Comparison of ENCODE assay signal across 23 cellular contexts in genomic region chr14:91123201-91123600, GRCh38. TPM values are rescaled to one million over a fixed set of nuclear protein-coding genes. Genes with fewer than 3 reads are reported as not detected.
DNase-seq lines count a peak whose midpoint lies in the region; TF ChIP-seq lines count a peak whose summit lies in the region.
"Had no signal": no experiment of that assay in that cellular context is flagged by ENCODE, and none has a peak within 500 bp of the region (broad histone marks: within the 10 kb centered on the region; RNA-seq: fewer than 3 reads in every experiment).

No MANE protein-coding gene starts in this region.

- H3K4me1 Mint-ChIP-seq in endodermal cell (no peaks in the 10 kb centered on the region), CD14-positive monocyte (peaks cover 71% of the 10 kb centered on the region)

- H3K27me3 Mint-ChIP-seq in endodermal cell (ENCODE audit: insufficient read depth) (no peaks in the 10 kb centered on the region), CD14-positive monocyte (ENCODE audit: low read depth in 3 of 3) (peaks cover 0 to 2% (median 0%) of the 10 kb centered on the region in 3 donors)
- H3K27me3 Mint-ChIP-seq: natural killer cell treated with Interleukin-12 subunit alpha and Interleukin-12 subunit beta and Interleukin-15 and Interleukin-18, amount 100 ng/mL, for 72 hours; T-helper 17 cell had no signal

- TF ChIP-seq CTCF in cardiac muscle cell (IDR thresholded peaks at IDR 0.05; ENCODE audit: low read depth, low read length) (no peak), endodermal cell (conservative IDR thresholded peaks at IDR 0.05) (no peak), vagina (IDR thresholded peaks at IDR 0.05) (no peak), CD14-positive monocyte (IDR thresholded peaks at IDR 0.05) (no peak)

- peak overlapping the region; percentile 75 for H3K27ac Mint-ChIP-seq in endodermal cell
- peak overlapping the region in 1 of 7 donors; percentile 42 for H3K27ac Mint-ChIP-seq in CD14-positive monocyte

- H3K36me3 Mint-ChIP-seq in endodermal cell (ENCODE audit: low read depth), result peaks cover 48% of the 10 kb centered on the region
- peaks cover 46 to 68% of the 10 kb centered on the region in 2 donors for H3K36me3 Mint-ChIP-seq in CD14-positive monocyte

- H3K4me3 Mint-ChIP-seq in endodermal cell, result no peak overlapping the region
- no peak overlapping the region for H3K4me3 Mint-ChIP-seq in CD14-positive monocyte
- H3K4me3 Mint-ChIP-seq: natural killer cell treated with Interleukin-12 subunit alpha and Interleukin-12 subunit beta and Interleukin-15 and Interleukin-18, amount 100 ng/mL, for 72 hours; T-helper 17 cell had no signal

- H3K27ac ChIP-seq in cardiac muscle cell, result peak overlapping the region; percentile 10
- H3K27ac ChIP-seq in endodermal cell (ENCODE audit: low read depth, low read length), result no peak overlapping the region
- H3K27ac ChIP-seq in muscle layer of duodenum (ENCODE audit: low read length), result peak overlapping the region; percentile 16
- peak overlapping the region; percentile 56 for H3K27ac ChIP-seq in vagina
- H3K27ac ChIP-seq: A549, foreskin keratinocyte, SJCRH30, VCaP had no signal

- H3K36me3 ChIP-seq in cardiac muscle cell (no peaks in the 10 kb centered on the region), endodermal cell (ENCODE audit: control insufficient read depth, insufficient read depth, low read length) (no peaks in the 10 kb centered on the region), muscle layer of duodenum (ENCODE audit: control insufficient read depth in 1 of 2, insufficient read depth in 2 of 2, low read length in 2 of 2) (no peaks in the 10 kb centered on the region), vagina (no peaks in the 10 kb centered on the region)

- intact Hi-C loops in cardiac septum (cut with DNase I) (no loop called here), vagina (cut with DNase I) (no loop called here), CD14-positive monocyte (cut with micrococcal nuclease) (no loop called here)

- DNase-seq in cardiac muscle cell (ENCODE audit: low read depth in 1 of 2, low spot score in 1 of 2) (no peak), cardiac septum (ENCODE audit: low spot score) (no peak), endodermal cell (no peak), vagina (ENCODE audit: extremely low spot score in 2 of 2) (no peak), NAMALWA (ENCODE audit: low spot score) (no peak), CD14-positive monocyte (ENCODE audit: low spot score) (no peak)
- no peak for DNase-seq in stimulated activated naive CD4-positive, alpha-beta T cell treated with Interleukin-2 at 50 U/mL for 16 hours (lab: John Stamatoyannopoulos, UW)
- DNase-seq: activated CD4-positive, alpha-beta T cell treated with anti-CD3 and anti-CD28 coated beads, Interleukin-2, amount 50 U/mL, for 1 hour; activated CD8-positive, alpha-beta memory T cell treated with anti-CD3 and anti-CD28 coated beads, Interleukin-2, amount 50 U/mL, for 4 hours; DMS153; foreskin keratinocyte; GF-D8; kidney; MM.1S; NCI-H345; PC-3; SJCRH30; T-helper 17 cell had no signal

- H3K4me3 ChIP-seq in cardiac muscle cell (no peak overlapping the region), endodermal cell (ENCODE audit: low read length) (no peak overlapping the region), muscle layer of duodenum (ENCODE audit: low read depth in 1 of 2, low read length in 2 of 2) (no peak overlapping the region), vagina (no peak overlapping the region)
- H3K4me3 ChIP-seq: A549, SJCRH30 had no signal

- H3K27me3 ChIP-seq in cardiac muscle cell (no peaks in the 10 kb centered on the region), endodermal cell (ENCODE audit: control insufficient read depth, insufficient read depth, low read length, poor library complexity, severe bottlenecking) (no peaks in the 10 kb centered on the region), muscle layer of duodenum (ENCODE audit: low read depth, low read length) (no peaks in the 10 kb centered on the region), vagina (no peaks in the 10 kb centered on the region)
- H3K27me3 ChIP-seq: foreskin keratinocyte, SJCRH30 had no signal

- no peak overlapping the region for H3K9ac ChIP-seq in endodermal cell (ENCODE audit: extremely low read depth, low read length, poor library complexity, severe bottlenecking)
- H3K9ac ChIP-seq: parathyroid adenoma had no signal

- H3K9me3 Mint-ChIP-seq in endodermal cell (peaks cover 2% of the 10 kb centered on the region), CD14-positive monocyte (peaks cover 3 to 10% (median 6%) of the 10 kb centered on the region in 7 donors)

- no peak for TF ChIP-seq POLR2A in vagina (IDR thresholded peaks at IDR 0.05)

- H3K9me3 ChIP-seq in cardiac muscle cell (ENCODE audit: low read depth), result no peaks in the 10 kb centered on the region
- H3K9me3 ChIP-seq in endodermal cell (ENCODE audit: control insufficient read depth, low read length), result peaks cover 11% of the 10 kb centered on the region
- no peaks in the 10 kb centered on the region for H3K9me3 ChIP-seq in muscle layer of duodenum (ENCODE audit: control insufficient read depth in 1 of 2, low read length in 2 of 2)
- no peaks in the 10 kb centered on the region for H3K9me3 ChIP-seq in vagina

- 94 to 98% methylated on average over 8 of the region's 8 CpGs for WGBS in endodermal cell (ENCODE audit: insufficient coverage in 1 of 2, insufficient read length in 1 of 2), 2 experiments

- H3K4me1 ChIP-seq in cardiac muscle cell (ENCODE audit: low read depth) (no peaks in the 10 kb centered on the region), endodermal cell (ENCODE audit: control insufficient read depth, insufficient read depth, low read length) (no peaks in the 10 kb centered on the region), muscle layer of duodenum (ENCODE audit: control insufficient read depth in 1 of 2, insufficient read depth in 2 of 2, low read length in 2 of 2) (peaks cover 0 to 42% of the 10 kb centered on the region in 2 donors), vagina (peaks cover 54% of the 10 kb centered on the region)

RNA-seq across cellular contexts. Expression of gene DGLUCY, which starts 9.3 kb away (rescaled TPM):
- total RNA-seq in cardiac muscle cell (57.4 and 90.0 TPM in 2 replicates), cardiac septum (131 TPM), endodermal cell (10 to 100 TPM; 26.7 to 33.9 TPM), vagina (57.0 TPM)
- polyA plus RNA-seq in cardiac muscle cell (82.2 and 82.7 TPM in 2 replicates), CD14-positive monocyte (10 to 100 TPM; 54.9 to 66.0 TPM)
- 19.3 TPM for polyA plus RNA-seq in endodermal cell (2013, experiment 1 of 2)
- 18.8 TPM for polyA plus RNA-seq in endodermal cell (2013, experiment 2 of 2)
